ENCODE assay signal across 1 cellular context in the genomic region with DNA sequence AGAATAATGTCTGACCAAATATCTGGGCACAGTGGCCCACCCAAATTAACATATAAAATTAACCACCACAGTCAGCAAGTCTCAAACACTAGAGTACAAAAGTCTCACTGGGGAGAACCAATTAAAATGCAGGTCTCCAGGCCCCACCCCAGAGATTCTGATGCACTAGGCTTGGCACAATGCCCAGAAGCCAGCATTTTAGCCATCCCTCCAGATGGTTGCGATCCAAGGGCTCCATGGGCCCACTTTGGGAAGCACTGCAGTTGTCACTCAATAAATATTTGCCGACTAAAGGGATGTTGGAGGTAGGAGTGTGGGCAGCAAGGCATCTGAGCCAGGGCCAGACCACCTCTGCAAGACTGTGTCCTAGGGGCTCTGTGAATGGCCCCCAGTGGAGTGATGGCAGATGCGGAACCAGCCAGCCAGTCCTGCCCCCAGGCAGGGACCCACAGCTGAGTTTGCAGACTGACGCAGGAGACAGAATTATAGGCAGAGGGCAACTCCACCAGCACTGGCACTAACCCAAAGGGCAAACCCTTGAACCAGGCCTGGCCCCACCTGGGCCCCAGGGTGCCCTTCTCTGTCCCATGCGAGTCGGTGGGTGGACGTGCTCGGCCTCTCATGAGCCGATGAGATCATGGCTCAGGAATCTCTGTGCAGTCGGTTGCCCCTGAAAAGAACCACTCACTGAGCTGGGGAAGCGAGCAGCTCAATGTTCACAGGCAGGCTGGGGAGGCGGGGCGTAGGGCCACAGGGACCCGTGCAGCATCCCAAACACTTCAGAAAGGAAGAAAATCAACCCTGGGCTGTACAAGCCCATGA.
TF ChIP-seq lines count a peak whose summit lies in the region.

No MANE protein-coding gene starts in this region.

TF ChIP-seq in HepG2, 621 proteins besides CTCF, POLR2A, EP300 and RAD21 (continued from another document and continues in another):
- TF ChIP-seq, protein P1, sequence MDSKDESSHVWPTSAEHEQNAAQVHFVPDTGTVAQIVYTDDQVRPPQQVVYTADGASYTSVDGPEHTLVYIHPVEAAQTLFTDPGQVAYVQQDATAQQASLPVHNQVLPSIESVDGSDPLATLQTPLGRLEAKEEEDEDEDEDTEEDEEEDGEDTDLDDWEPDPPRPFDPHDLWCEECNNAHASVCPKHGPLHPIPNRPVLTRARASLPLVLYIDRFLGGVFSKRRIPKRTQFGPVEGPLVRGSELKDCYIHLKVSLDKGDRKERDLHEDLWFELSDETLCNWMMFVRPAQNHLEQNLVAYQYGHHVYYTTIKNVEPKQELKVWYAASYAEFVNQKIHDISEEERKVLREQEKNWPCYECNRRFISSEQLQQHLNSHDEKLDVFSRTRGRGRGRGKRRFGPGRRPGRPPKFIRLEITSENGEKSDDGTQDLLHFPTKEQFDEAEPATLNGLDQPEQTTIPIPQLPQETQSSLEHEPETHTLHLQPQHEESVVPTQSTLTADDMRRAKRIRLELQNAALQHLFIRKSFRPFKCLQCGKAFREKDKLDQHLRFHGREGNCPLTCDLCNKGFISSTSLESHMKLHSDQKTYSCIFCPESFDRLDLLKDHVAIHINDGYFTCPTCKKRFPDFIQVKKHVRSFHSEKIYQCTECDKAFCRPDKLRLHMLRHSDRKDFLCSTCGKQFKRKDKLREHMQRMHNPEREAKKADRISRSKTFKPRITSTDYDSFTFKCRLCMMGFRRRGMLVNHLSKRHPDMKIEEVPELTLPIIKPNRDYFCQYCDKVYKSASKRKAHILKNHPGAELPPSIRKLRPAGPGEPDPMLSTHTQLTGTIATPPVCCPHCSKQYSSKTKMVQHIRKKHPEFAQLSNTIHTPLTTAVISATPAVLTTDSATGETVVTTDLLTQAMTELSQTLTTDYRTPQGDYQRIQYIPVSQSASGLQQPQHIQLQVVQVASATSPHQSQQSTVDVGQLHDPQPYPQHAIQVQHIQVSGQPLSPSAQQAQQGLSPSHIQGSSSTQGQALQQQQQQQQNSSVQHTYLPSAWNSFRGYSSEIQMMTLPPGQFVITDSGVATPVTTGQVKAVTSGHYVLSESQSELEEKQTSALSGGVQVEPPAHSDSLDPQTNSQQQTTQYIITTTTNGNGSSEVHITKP (CRISPR knock-in tag; IDR thresholded peaks at IDR 0.05; ENCODE audit: low read depth) = 0 out of 2 replicates have a peak, but pooled peaks have one; percentile 39
- TF ChIP-seq ZNF292 (CRISPR knock-in tag; IDR thresholded peaks at IDR 0.05; ENCODE audit: borderline replicate concordance, low read depth) (peak; percentile 75; the same call in 1 of the 2 replicates), TEAD3 (CRISPR knock-in tag; optimal IDR thresholded peaks at IDR 0.05; ENCODE audit: borderline replicate concordance) (peak; percentile 79), ZFX (CRISPR knock-in tag; IDR thresholded peaks at IDR 0.05; ENCODE audit: low read depth) (0 out of 2 replicates have a peak, but pooled peaks have one; percentile 20), ZBED4 (CRISPR knock-in tag; IDR thresholded peaks at IDR 0.05; ENCODE audit: borderline replicate concordance) (peak; percentile 41; the same call in 1 of the 2 replicates), FOXO1 (CRISPR knock-in tag; IDR thresholded peaks at IDR 0.05) (no peak), ZNF691 (CRISPR knock-in tag; IDR thresholded peaks at IDR 0.05; ENCODE audit: borderline replicate concordance, low read depth) (no peak), SMYD3 (CRISPR knock-in tag; IDR thresholded peaks at IDR 0.05) (no peak), MXD4 (CRISPR knock-in tag; IDR thresholded peaks at IDR 0.05) (0 out of 2 replicates have a peak, but pooled peaks have one; percentile 32), SP5 (CRISPR knock-in tag; IDR thresholded peaks at IDR 0.05; ENCODE audit: borderline replicate concordance, low read depth) (peak; percentile 37; the same call in 1 of the 2 replicates), ATAD3A (CRISPR knock-in tag; IDR thresholded peaks at IDR 0.05) (no peak), POGZ (CRISPR knock-in tag; IDR thresholded peaks at IDR 0.05) (0 out of 2 replicates have a peak, but pooled peaks have one; percentile 40), RARA (CRISPR knock-in tag; IDR thresholded peaks at IDR 0.05) (0 out of 2 replicates have a peak, but pooled peaks have one; percentile 27), SAP130 (CRISPR knock-in tag; IDR thresholded peaks at IDR 0.05; ENCODE audit: low read depth) (peak; percentile 45), HNF1B (CRISPR knock-in tag; IDR thresholded peaks at IDR 0.05) (0 out of 2 replicates have a peak, but pooled peaks have one; percentile 49), HIC2 (CRISPR knock-in tag; IDR thresholded peaks at IDR 0.05; ENCODE audit: low read depth) (peak; percentile 75; the same call in 1 of the 2 replicates), ZNF274 (CRISPR knock-in tag; IDR thresholded peaks at IDR 0.05) (0 out of 2 replicates have a peak, but pooled peaks have one; percentile 67), ZNF784 (CRISPR knock-in tag; IDR thresholded peaks at IDR 0.05; ENCODE audit: borderline replicate concordance) (peak; percentile 60; the same call in 1 of the 2 replicates)
- TF ChIP-seq, protein P2, sequence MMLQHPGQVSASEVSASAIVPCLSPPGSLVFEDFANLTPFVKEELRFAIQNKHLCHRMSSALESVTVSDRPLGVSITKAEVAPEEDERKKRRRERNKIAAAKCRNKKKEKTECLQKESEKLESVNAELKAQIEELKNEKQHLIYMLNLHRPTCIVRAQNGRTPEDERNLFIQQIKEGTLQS (CRISPR knock-in tag; IDR thresholded peaks at IDR 0.05) = peak; percentile 92
- TF ChIP-seq, protein P3, sequence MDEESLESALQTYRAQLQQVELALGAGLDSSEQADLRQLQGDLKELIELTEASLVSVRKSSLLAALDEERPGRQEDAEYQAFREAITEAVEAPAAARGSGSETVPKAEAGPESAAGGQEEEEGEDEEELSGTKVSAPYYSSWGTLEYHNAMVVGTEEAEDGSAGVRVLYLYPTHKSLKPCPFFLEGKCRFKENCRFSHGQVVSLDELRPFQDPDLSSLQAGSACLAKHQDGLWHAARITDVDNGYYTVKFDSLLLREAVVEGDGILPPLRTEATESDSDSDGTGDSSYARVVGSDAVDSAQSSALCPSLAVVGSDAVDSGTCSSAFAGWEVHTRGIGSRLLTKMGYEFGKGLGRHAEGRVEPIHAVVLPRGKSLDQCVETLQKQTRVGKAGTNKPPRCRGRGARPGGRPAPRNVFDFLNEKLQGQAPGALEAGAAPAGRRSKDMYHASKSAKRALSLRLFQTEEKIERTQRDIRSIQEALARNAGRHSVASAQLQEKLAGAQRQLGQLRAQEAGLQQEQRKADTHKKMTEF (CRISPR knock-in tag; IDR thresholded peaks at IDR 0.05) = peak; percentile 40; the same call in 1 of the 2 replicates
- TF ChIP-seq, protein P4, sequence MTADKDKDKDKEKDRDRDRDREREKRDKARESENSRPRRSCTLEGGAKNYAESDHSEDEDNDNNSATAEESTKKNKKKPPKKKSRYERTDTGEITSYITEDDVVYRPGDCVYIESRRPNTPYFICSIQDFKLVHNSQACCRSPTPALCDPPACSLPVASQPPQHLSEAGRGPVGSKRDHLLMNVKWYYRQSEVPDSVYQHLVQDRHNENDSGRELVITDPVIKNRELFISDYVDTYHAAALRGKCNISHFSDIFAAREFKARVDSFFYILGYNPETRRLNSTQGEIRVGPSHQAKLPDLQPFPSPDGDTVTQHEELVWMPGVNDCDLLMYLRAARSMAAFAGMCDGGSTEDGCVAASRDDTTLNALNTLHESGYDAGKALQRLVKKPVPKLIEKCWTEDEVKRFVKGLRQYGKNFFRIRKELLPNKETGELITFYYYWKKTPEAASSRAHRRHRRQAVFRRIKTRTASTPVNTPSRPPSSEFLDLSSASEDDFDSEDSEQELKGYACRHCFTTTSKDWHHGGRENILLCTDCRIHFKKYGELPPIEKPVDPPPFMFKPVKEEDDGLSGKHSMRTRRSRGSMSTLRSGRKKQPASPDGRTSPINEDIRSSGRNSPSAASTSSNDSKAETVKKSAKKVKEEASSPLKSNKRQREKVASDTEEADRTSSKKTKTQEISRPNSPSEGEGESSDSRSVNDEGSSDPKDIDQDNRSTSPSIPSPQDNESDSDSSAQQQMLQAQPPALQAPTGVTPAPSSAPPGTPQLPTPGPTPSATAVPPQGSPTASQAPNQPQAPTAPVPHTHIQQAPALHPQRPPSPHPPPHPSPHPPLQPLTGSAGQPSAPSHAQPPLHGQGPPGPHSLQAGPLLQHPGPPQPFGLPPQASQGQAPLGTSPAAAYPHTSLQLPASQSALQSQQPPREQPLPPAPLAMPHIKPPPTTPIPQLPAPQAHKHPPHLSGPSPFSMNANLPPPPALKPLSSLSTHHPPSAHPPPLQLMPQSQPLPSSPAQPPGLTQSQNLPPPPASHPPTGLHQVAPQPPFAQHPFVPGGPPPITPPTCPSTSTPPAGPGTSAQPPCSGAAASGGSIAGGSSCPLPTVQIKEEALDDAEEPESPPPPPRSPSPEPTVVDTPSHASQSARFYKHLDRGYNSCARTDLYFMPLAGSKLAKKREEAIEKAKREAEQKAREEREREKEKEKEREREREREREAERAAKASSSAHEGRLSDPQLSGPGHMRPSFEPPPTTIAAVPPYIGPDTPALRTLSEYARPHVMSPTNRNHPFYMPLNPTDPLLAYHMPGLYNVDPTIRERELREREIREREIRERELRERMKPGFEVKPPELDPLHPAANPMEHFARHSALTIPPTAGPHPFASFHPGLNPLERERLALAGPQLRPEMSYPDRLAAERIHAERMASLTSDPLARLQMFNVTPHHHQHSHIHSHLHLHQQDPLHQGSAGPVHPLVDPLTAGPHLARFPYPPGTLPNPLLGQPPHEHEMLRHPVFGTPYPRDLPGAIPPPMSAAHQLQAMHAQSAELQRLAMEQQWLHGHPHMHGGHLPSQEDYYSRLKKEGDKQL (CRISPR knock-in tag; IDR thresholded peaks at IDR 0.05; ENCODE audit: low read depth) = no peak
- TF ChIP-seq, protein P5, sequence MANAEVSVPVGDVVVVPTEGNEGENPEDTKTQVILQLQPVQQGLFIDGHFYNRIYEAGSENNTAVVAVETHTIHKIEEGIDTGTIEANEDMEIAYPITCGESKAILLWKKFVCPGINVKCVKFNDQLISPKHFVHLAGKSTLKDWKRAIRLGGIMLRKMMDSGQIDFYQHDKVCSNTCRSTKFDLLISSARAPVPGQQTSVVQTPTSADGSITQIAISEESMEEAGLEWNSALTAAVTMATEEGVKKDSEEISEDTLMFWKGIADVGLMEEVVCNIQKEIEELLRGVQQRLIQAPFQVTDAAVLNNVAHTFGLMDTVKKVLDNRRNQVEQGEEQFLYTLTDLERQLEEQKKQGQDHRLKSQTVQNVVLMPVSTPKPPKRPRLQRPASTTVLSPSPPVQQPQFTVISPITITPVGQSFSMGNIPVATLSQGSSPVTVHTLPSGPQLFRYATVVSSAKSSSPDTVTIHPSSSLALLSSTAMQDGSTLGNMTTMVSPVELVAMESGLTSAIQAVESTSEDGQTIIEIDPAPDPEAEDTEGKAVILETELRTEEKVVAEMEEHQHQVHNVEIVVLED (CRISPR knock-in tag; IDR thresholded peaks at IDR 0.05; ENCODE audit: borderline replicate concordance) = peak; percentile 20; the same call in 1 of the 2 replicates
